ENCODE assay signal across 8 cellular contexts in the genomic region with DNA sequence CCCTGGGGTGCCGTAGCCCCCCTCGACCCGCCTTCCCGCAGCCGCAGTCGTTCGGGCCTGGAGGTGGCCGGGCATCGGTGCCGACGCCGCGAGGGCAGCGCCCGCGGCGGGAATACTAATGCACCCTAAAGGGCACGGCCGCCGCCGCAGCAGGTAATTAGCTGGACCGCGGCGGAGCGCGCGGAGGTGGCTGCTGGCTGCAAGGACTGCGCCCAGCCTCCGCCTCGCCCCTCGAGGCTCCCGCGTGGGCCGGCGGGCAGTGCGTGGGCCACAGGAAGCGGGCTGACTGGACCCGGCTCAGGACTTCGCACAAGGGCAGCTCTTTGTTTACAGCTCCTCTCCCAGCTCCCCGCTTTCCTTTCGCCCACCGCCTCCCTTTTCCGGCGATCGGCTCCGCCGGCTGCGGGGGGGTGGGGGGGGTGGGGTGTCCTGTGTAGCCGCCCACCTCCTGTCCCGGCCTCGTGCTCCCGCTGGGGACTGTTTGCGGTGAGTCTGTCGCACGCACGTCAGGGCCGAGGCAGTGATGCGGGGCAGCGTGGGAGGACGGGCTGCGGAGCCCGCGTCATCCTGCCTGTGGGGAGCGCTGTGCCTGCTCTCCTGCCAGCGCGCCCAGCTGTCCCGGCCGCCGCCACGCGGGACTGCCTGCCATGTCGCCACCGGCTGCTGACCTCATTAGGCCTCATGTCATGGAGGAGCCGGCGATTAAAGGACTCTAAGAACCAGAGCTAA. TPM values are rescaled to one million over a fixed set of nuclear protein-coding genes. Genes with fewer than 3 reads are reported as not detected.
DNase-seq lines count a peak whose midpoint lies in the region; ATAC-seq and TF ChIP-seq lines count a peak whose summit lies in the region.

No MANE protein-coding gene starts in this region.

- DNase-seq in activated naive CD4-positive, alpha-beta T cell treated with Interleukin-2 at 50 U/mL for 16 hours, result peak; percentile 24
- DNase-seq in activated naive CD4-positive, alpha-beta T cell treated with anti-CD3 and anti-CD28 coated beads, Interleukin-2, amount 10 ng/mL, durations not matched to agents 7 days and 5 days, result no peak
- peak; percentile 58 for DNase-seq in fibroblast of villous mesenchyme (ENCODE audit: low read depth)
- peak; percentile 48 for DNase-seq in neuronal stem cell (ENCODE audit: low spot score)
- DNase-seq in aorta, result peak in 1 of 2 donors; percentile 80

- H3K9ac ChIP-seq in neuronal stem cell (ENCODE audit: low read depth, low read length, poor library complexity), result peak overlapping the region; percentile 84

- peak overlapping the region; percentile 95 for H2AFZ ChIP-seq in neuronal stem cell (ENCODE audit: low read length)

- ATAC-seq in HG02763 (IDR thresholded peaks at IDR 0.05; ENCODE audit: unreplicated experiment) (peak; percentile 71), aorta (ENCODE audit: low FRiP score) (peak; percentile 59), GM18870 (IDR thresholded peaks at IDR 0.05; ENCODE audit: unreplicated experiment) (no peak)

- intact Hi-C loops in aorta (cut with DNase I), result no loop called here

- H4K91ac ChIP-seq in neuronal stem cell (ENCODE audit: low read depth, low read length, poor library complexity), result no peak overlapping the region

- H3K9me3 Mint-ChIP-seq in activated naive CD4-positive, alpha-beta T cell treated with anti-CD3 and anti-CD28 coated beads, Interleukin-2, amount 10 ng/mL, durations not matched to agents 7 days and 5 days, result no peaks in the 10 kb centered on the region

- H2BK5ac ChIP-seq in neuronal stem cell (ENCODE audit: low read length), result peak overlapping the region; percentile 25

- peaks cover 0 to 17% (median 0%) of the 10 kb centered on the region in 3 experiments for H3K27me3 ChIP-seq in neuronal stem cell (ENCODE audit: control insufficient read depth in 3 of 3, insufficient read depth in 3 of 3, low read depth in 1 of 3, low read length in 3 of 3)
- no peaks in the 10 kb centered on the region for H3K27me3 ChIP-seq in aorta (ENCODE audit: control insufficient read depth in 1 of 2, insufficient read depth in 2 of 2, low read length in 1 of 2)

- no peak overlapping the region for H3K4me3 Mint-ChIP-seq in activated naive CD4-positive, alpha-beta T cell treated with anti-CD3 and anti-CD28 coated beads, Interleukin-2, amount 10 ng/mL, durations not matched to agents 7 days and 5 days

- no peaks in the 10 kb centered on the region for H3K79me1 ChIP-seq in neuronal stem cell (ENCODE audit: low read depth, low read length)

- H2BK12ac ChIP-seq in neuronal stem cell (ENCODE audit: low read length), result peak overlapping the region; percentile 90

- CTCF ChIA-PET in activated naive CD4-positive, alpha-beta T cell treated with anti-CD3 and anti-CD28 coated beads, Interleukin-2, amount 10 ng/mL, durations not matched to agents 7 days and 5 days (lab: Charles Lee), result no interaction called here

- H3K18ac ChIP-seq in neuronal stem cell (ENCODE audit: low read length), result peak overlapping the region; percentile 95

- peak overlapping the region; percentile 26 for H3K14ac ChIP-seq in neuronal stem cell (ENCODE audit: low read length)

- WGBS in neuronal stem cell (ENCODE audit: extremely low coverage in 2 of 2, insufficient read length in 2 of 2, insufficient replicate concordance in 1 of 2), 2 donors, result no CpG with 5 or more reads among the region's 75 CpGs
- 2 to 3% methylated on average over 70 to 75 of the region's 75 CpGs for WGBS in aorta, 2 donors

- H3K4me1 ChIP-seq in neuronal stem cell (ENCODE audit: control insufficient read depth in 2 of 2, insufficient read depth in 1 of 2, low read depth in 1 of 2, low read length in 2 of 2) (peaks cover 9 to 26% of the 10 kb centered on the region in 2 donors), aorta (ENCODE audit: control insufficient read depth in 1 of 2, insufficient read depth in 2 of 2, low read length in 2 of 2) (no peaks in the 10 kb centered on the region)

- H2AK5ac ChIP-seq in neuronal stem cell (ENCODE audit: low read depth, low read length), result peak overlapping the region; percentile 29

- H3K27ac Mint-ChIP-seq in activated naive CD4-positive, alpha-beta T cell treated with anti-CD3 and anti-CD28 coated beads, Interleukin-2, amount 10 ng/mL, durations not matched to agents 7 days and 5 days, result no peak overlapping the region

- H3K4me1 Mint-ChIP-seq in activated naive CD4-positive, alpha-beta T cell treated with anti-CD3 and anti-CD28 coated beads, Interleukin-2, amount 10 ng/mL, durations not matched to agents 7 days and 5 days, result no peaks in the 10 kb centered on the region

- H3K9me3 ChIP-seq in neuronal stem cell (replicated peaks in 1 of 2; ENCODE audit: control insufficient read depth in 2 of 2, insufficient read depth in 1 of 2, low read depth in 1 of 2, low read length in 2 of 2), result no peaks in the 10 kb centered on the region
- no peaks in the 10 kb centered on the region for H3K9me3 ChIP-seq in aorta (ENCODE audit: control insufficient read depth, low read length)

- H3K36me3 ChIP-seq in neuronal stem cell (replicated peaks in 1 of 2; ENCODE audit: control insufficient read depth in 2 of 2, insufficient read depth in 2 of 2, low read length in 2 of 2), result no peaks in the 10 kb centered on the region
- H3K36me3 ChIP-seq in aorta (ENCODE audit: control insufficient read depth in 1 of 2, insufficient read depth in 2 of 2, low read length in 1 of 2), result no peaks in the 10 kb centered on the region

- H4K8ac ChIP-seq in neuronal stem cell (ENCODE audit: low read depth, low read length), result peak overlapping the region; percentile 98

- no peak overlapping the region for H3K4ac ChIP-seq in neuronal stem cell (ENCODE audit: low read length)

- H3K4me2 ChIP-seq in neuronal stem cell (ENCODE audit: insufficient read depth, low read length, poor library complexity, severe bottlenecking), result peak overlapping the region; percentile 94

- no peaks in the 10 kb centered on the region for H3K36me3 Mint-ChIP-seq in activated naive CD4-positive, alpha-beta T cell treated with anti-CD3 and anti-CD28 coated beads, Interleukin-2, amount 10 ng/mL, durations not matched to agents 7 days and 5 days

- no peak overlapping the region for H3K27ac ChIP-seq in neuronal stem cell (replicated peaks; ENCODE audit: low read length)
- no peak overlapping the region for H3K27ac ChIP-seq in aorta (ENCODE audit: low read depth in 1 of 2, low read length in 2 of 2)

- peak overlapping the region; percentile 73 for H2BK120ac ChIP-seq in neuronal stem cell (ENCODE audit: low read depth, low read length)

- no peak overlapping the region for H3K23ac ChIP-seq in neuronal stem cell (ENCODE audit: low read depth, low read length, poor library complexity)

- TF ChIP-seq CTCF in WI38 (IDR thresholded peaks at IDR 0.05; ENCODE audit: low read depth, low read length) (no peak), fibroblast of villous mesenchyme (IDR thresholded peaks at IDR 0.05; ENCODE audit: insufficient read depth, low read depth, low read length) (no peak)

- peak overlapping the region; percentile 68 for H2BK15ac ChIP-seq in neuronal stem cell (ENCODE audit: low read length)

- peaks cover 66% of the 10 kb centered on the region for H3K27me3 Mint-ChIP-seq in activated naive CD4-positive, alpha-beta T cell treated with anti-CD3 and anti-CD28 coated beads, Interleukin-2, amount 10 ng/mL, durations not matched to agents 7 days and 5 days

- peak overlapping the region; percentile 26 for H3K4me3 ChIP-seq in WI38 (ENCODE audit: low read depth, low read length)
- peak overlapping the region; percentile 40 for H3K4me3 ChIP-seq in fibroblast of villous mesenchyme (ENCODE audit: low read depth, low read length)
- peak overlapping the region; percentile 51 to 81 for H3K4me3 ChIP-seq in neuronal stem cell (ENCODE audit: low read length in 2 of 2)
- peak overlapping the region in 1 of 2 donors; percentile 32 for H3K4me3 ChIP-seq in aorta (ENCODE audit: low read length in 2 of 2)

RNA-seq across cellular contexts. Expression of gene GRIK4, which starts 53.2 kb away (rescaled TPM):
- total RNA-seq in fibroblast of villous mesenchyme (under 0.01 TPM in 2 replicates), aorta (not detected)
- 0.66 TPM for polyA plus RNA-seq in neuronal stem cell (2013, experiment 1 of 2)
- polyA plus RNA-seq in neuronal stem cell (2013, experiment 2 of 2), result 0.66 TPM
- polyA plus RNA-seq in aorta, result not detected
